ENCODE assay signal across 8 cellular contexts in genomic region chr6:158803733-158804143, GRCh38. TPM values are rescaled to one million over a fixed set of nuclear protein-coding genes. Genes with fewer than 3 reads are reported as not detected.
DNase-seq lines count a peak whose midpoint lies in the region; ATAC-seq and TF ChIP-seq lines count a peak whose summit lies in the region.

No MANE protein-coding gene starts in this region.

- H3K4me1 Mint-ChIP-seq in neural crest cell, result peaks cover 41% of the 10 kb centered on the region

- no peak for DNase-seq in right cardiac atrium
- no peak for DNase-seq in Right ventricle myocardium inferior (ENCODE audit: missing footprints)
- DNase-seq in NOMO-1 (lab: John Stamatoyannopoulos, UW; ENCODE audit: unreplicated experiment in 2 of 2), result peak; percentile 31 to 54
- DNase-seq in colonic mucosa, result no peak
- DNase-seq in neural crest cell (ENCODE audit: low read depth, low spot score), result no peak
- DNase-seq in inferior parietal cortex (ENCODE audit: extremely low spot score), result no peak
- no peak for DNase-seq in gastrocnemius medialis

- no peaks in the 10 kb centered on the region for H3K27me3 Mint-ChIP-seq in neural crest cell (ENCODE audit: low read depth)

- H3K9me3 Mint-ChIP-seq in neural crest cell, result no peaks in the 10 kb centered on the region

- peak overlapping the region; percentile 64 for H3K27ac ChIP-seq in right cardiac atrium (ENCODE audit: low read length)
- peak overlapping the region; percentile 61 for H3K27ac ChIP-seq in colonic mucosa
- peak overlapping the region in 1 of 4 donors; percentile 54 for H3K27ac ChIP-seq in gastrocnemius medialis

- H3K36me3 Mint-ChIP-seq in neural crest cell (ENCODE audit: low read depth), result no peaks in the 10 kb centered on the region

- peak overlapping the region in 1 of 2 donors; percentile 84 for H3K9ac ChIP-seq in colonic mucosa (ENCODE audit: low read depth in 2 of 2, low read length in 2 of 2)

- ATAC-seq in right cardiac atrium (no peak), Right ventricle myocardium inferior (no peak), HG02763 (IDR thresholded peaks at IDR 0.05; ENCODE audit: unreplicated experiment) (peak; percentile 55), gastrocnemius medialis (no peak)

- peaks cover 2% of the 10 kb centered on the region for H3K4me1 ChIP-seq in right cardiac atrium (ENCODE audit: control insufficient read depth, insufficient read depth, low read length)
- H3K4me1 ChIP-seq in colonic mucosa, result peaks cover 23% of the 10 kb centered on the region
- peaks cover 11 to 24% of the 10 kb centered on the region in 2 donors for H3K4me1 ChIP-seq in gastrocnemius medialis

- H3K4me3 ChIP-seq in right cardiac atrium (ENCODE audit: low read length), result no peak overlapping the region
- H3K4me3 ChIP-seq in colonic mucosa, result no peak overlapping the region
- H3K4me3 ChIP-seq in gastrocnemius medialis, result no peak overlapping the region

- TF ChIP-seq CTCF in colonic mucosa (IDR thresholded peaks at IDR 0.05) (no peak), neural crest cell (conservative IDR thresholded peaks at IDR 0.05) (no peak), gastrocnemius medialis (IDR thresholded peaks at IDR 0.05 in 4 of 5, conservative IDR thresholded peaks at IDR 0.05 in 1 of 5) (no peak)

- no peaks in the 10 kb centered on the region for H3K27me3 ChIP-seq in right cardiac atrium (ENCODE audit: control insufficient read depth, insufficient read depth)
- H3K27me3 ChIP-seq in colonic mucosa, result no peaks in the 10 kb centered on the region
- no peaks in the 10 kb centered on the region for H3K27me3 ChIP-seq in gastrocnemius medialis

- in situ Hi-C loops in gastrocnemius medialis (cut with MboI; ENCODE audit: low sequenced_read_pairs in 4 of 4), result no loop called here

- TF ChIP-seq POLR2A in gastrocnemius medialis (IDR thresholded peaks at IDR 0.05), result no peak

- peak overlapping the region; percentile 64 for H3K27ac Mint-ChIP-seq in neural crest cell (ENCODE audit: unreplicated experiment)

- H3K36me3 ChIP-seq in colonic mucosa (no peaks in the 10 kb centered on the region), gastrocnemius medialis (no peaks in the 10 kb centered on the region)

- H3K4me3 Mint-ChIP-seq in neural crest cell, result no peak overlapping the region

- intact Hi-C loops in right cardiac atrium (cut with DNase I) (no loop called here), Right ventricle myocardium inferior (cut with DNase I) (no loop called here), colonic mucosa (cut with DNase I) (no loop called here), gastrocnemius medialis (cut with DNase I; ENCODE audit: low total_unique reads) (no loop called here)

- 38% methylated on average over 5 of the region's 5 CpGs for WGBS in right cardiac atrium

- H3K9me3 ChIP-seq in right cardiac atrium (ENCODE audit: control insufficient read depth, low read length), result no peaks in the 10 kb centered on the region
- no peaks in the 10 kb centered on the region for H3K9me3 ChIP-seq in colonic mucosa
- no peaks in the 10 kb centered on the region for H3K9me3 ChIP-seq in gastrocnemius medialis

RNA-seq across cellular contexts. Expression of gene EZR, which starts 15.4 kb away (rescaled TPM):
- total RNA-seq in right cardiac atrium, result 100 to 1,000 TPM; 192 to 261 (median 244) TPM
- polyA plus RNA-seq in right cardiac atrium, result 178 TPM
- total RNA-seq in Right ventricle myocardium inferior, result 203 TPM
- total RNA-seq in colonic mucosa, result 100 to 1,000 TPM; 257 to 424 TPM
- 86.7 and 88.2 TPM in 2 replicates for total RNA-seq in neural crest cell
- 10 to 100 TPM; 18.1 to 54.1 (median 33.6) TPM for total RNA-seq in gastrocnemius medialis

Comparison
In these comparisons a context has a peak if more than half of its experiments do, and no peak if none do; other contexts are left out.
1. DNase-seq: peak in NOMO-1 (2 of 2); none in right cardiac atrium (0 of 3), Right ventricle myocardium inferior (single experiment), colonic mucosa (single experiment), neural crest cell (single experiment), inferior parietal cortex (single experiment) and gastrocnemius medialis (0 of 2).